In the genomic region with DNA sequence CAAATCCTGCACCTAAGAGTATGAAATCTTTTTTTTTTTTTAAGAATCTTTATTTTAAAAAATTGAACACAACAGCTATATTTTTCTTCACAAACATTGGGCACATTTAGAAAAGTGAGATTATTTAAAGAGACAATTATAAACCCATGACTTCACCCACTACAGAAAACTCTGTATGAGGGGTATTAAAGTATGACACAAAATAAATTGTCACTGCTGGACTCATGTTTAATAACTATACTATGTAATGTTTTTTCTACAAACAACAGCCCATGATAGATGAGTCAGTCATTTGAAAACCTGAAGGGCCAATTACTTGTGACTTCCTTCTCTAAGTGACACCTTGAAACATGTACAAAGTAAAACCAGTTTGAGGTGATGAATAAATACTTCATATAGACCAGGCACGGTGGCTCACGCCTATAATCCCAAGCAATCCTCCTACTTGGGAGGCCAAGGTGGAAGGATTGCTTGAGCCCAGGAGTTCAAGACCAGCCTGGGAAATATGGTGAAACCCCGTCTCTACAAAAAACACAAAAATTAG, we compare ENCODE assay signal across 23 cellular contexts.
"Had no signal": no experiment of that assay in that cellular context is flagged by ENCODE, and none has a peak within 500 bp of the region (broad histone marks: within the 10 kb centered on the region; RNA-seq: fewer than 3 reads in every experiment).

No MANE protein-coding gene starts in this region.

- H3K27ac ChIP-seq: dorsolateral prefrontal cortex, hepatocyte, pancreas, stomach, thoracic aorta, transverse colon had no signal

- H3K4me3 Mint-ChIP-seq: natural killer cell treated with Interleukin-12 subunit alpha and Interleukin-12 subunit beta and Interleukin-15 and Interleukin-18, amount 100 ng/mL, for 72 hours had no signal

- H3K9me3 ChIP-seq: pancreas, stomach, thoracic aorta, transverse colon had no signal

- H3K27ac Mint-ChIP-seq: natural killer cell treated with Interleukin-12 subunit alpha and Interleukin-12 subunit beta and Interleukin-15 and Interleukin-18, amount 100 ng/mL, for 72 hours; progenitor cell of endocrine pancreas had no signal

- H3K27me3 Mint-ChIP-seq: natural killer cell treated with Interleukin-12 subunit alpha and Interleukin-12 subunit beta and Interleukin-15 and Interleukin-18, amount 100 ng/mL, for 72 hours; progenitor cell of endocrine pancreas had no signal

- H3K9me3 Mint-ChIP-seq: natural killer cell treated with Interleukin-12 subunit alpha and Interleukin-12 subunit beta and Interleukin-15 and Interleukin-18, amount 100 ng/mL, for 72 hours had no signal

- ATAC-seq: left colon; left ventricle myocardium superior; natural killer cell treated with Interleukin-12 subunit alpha and Interleukin-12 subunit beta and Interleukin-15 and Interleukin-18, amount 100 ng/mL, for 72 hours; pancreas; right cardiac atrium had no signal

- DNase-seq: cortex of kidney; dorsolateral prefrontal cortex; effector CD8-positive, alpha-beta T cell; foreskin melanocyte; head of caudate nucleus; kidney; left colon; left ventricle myocardium superior; mesenchymal stem cell; midbrain; occipital lobe; pancreas; right cardiac atrium; small intestine; stimulated activated CD4-positive, alpha-beta T cell treated with anti-CD3 and anti-CD28 coated beads, Interleukin-12 subunit alpha, Interleukin-12 subunit beta, amount 100 ng/mL, for 4 hours; stimulated activated naive CD4-positive, alpha-beta T cell; stomach; substantia nigra; transverse colon had no signal
